In the genomic region with DNA sequence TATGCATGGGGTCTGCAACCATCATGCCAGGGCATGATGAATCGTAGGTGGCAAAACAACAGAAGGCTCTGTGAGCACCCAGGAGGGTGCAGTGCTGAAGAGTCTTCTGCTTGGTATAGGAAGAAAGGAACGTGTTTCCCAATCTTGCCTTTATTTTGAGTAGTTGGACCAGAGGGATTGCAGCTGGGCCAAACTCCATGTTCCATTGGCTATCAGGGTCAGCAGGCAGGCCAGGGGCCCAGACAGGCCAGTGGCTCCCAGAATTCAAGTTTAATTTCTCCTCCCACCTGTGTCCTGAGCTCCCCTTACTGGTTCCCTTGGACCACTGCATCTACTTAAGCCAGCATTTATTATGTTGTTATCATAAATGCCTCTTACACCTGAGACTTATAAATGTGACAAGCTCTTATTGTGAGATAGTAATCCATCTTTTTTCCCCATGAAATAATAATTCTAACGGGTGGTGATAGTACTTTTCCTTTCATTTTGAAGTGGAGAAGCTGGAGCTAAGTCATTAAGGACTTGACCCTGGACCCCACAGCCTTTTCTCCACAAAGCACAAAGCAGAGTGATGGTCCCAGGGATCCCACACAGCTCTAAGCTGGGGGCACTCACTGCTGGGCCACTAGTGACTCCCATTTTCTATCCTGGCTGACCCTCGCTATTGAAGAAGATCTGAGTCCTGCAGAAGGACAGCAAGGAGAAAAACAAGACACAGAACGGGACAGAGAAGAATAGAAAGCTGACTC, we compare ENCODE assay signal across 8 cellular contexts. TPM values are rescaled to one million over a fixed set of nuclear protein-coding genes. Genes with fewer than 3 reads are reported as not detected.
DNase-seq lines count a peak whose midpoint lies in the region; ATAC-seq and TF ChIP-seq lines count a peak whose summit lies in the region.

No MANE protein-coding gene starts in this region.

- H3K4me3 Mint-ChIP-seq in CD8-positive, alpha-beta T cell = peak overlapping the region; percentile 95
- H3K4me3 Mint-ChIP-seq in central memory CD8-positive, alpha-beta T cell = peak overlapping the region; percentile 87
- peak overlapping the region; percentile 88 to 97 (median 96) for H3K4me3 Mint-ChIP-seq in nephron

- CTCF ChIA-PET in CD8-positive, alpha-beta T cell (lab: Charles Lee) = interaction anchor here (0.7 to 1.7 kb wide), 7 partner anchors 9 to 1106 kb away, joined by 3 to 4 read pairs (median 3); no protein-coding TSS in a partner anchor

- H3K36me3 Mint-ChIP-seq in CD8-positive, alpha-beta T cell = peaks cover 35% of the 10 kb centered on the region
- peaks cover 31% of the 10 kb centered on the region for H3K36me3 Mint-ChIP-seq in central memory CD8-positive, alpha-beta T cell (ENCODE audit: insufficient read depth)
- peaks cover 12% of the 10 kb centered on the region for H3K36me3 Mint-ChIP-seq in nephron (ENCODE audit: low read depth)

- H3K4me1 ChIP-seq in CD8-positive, alpha-beta T cell (ENCODE audit: insufficient read depth, low read length) = peaks cover 57% of the 10 kb centered on the region
- H3K4me1 ChIP-seq in KMS-11 (ENCODE audit: low read depth, poor library complexity, severe bottlenecking) = peaks cover 52% of the 10 kb centered on the region

- H3K27me3 Mint-ChIP-seq in CD8-positive, alpha-beta T cell (ENCODE audit: low read depth) = no peaks in the 10 kb centered on the region
- H3K27me3 Mint-ChIP-seq in central memory CD8-positive, alpha-beta T cell = no peaks in the 10 kb centered on the region
- no peaks in the 10 kb centered on the region for H3K27me3 Mint-ChIP-seq in nephron (ENCODE audit: low read depth)

- H3K4me1 Mint-ChIP-seq in CD8-positive, alpha-beta T cell (ENCODE audit: low read depth) = peaks cover 74% of the 10 kb centered on the region
- peaks cover 83% of the 10 kb centered on the region for H3K4me1 Mint-ChIP-seq in central memory CD8-positive, alpha-beta T cell
- peaks cover 56% of the 10 kb centered on the region for H3K4me1 Mint-ChIP-seq in nephron

- peak overlapping the region; percentile 86 for H3K4me3 ChIP-seq in CD8-positive, alpha-beta T cell (ENCODE audit: low read depth, low read length)
- no peak overlapping the region for H3K4me3 ChIP-seq in KMS-11 (IDR thresholded peaks at IDR 0.05; ENCODE audit: insufficient read depth, low read depth, low read length)

- H3K27ac ChIP-seq in CD8-positive, alpha-beta T cell (ENCODE audit: low read depth, low read length) = peak overlapping the region; percentile 91
- H3K27ac ChIP-seq in KMS-11 = peak overlapping the region; percentile 76

- H3K9me3 ChIP-seq in CD8-positive, alpha-beta T cell (ENCODE audit: low read length) = no peaks in the 10 kb centered on the region

- H3K79me2 ChIP-seq in KMS-11 (ENCODE audit: insufficient read depth, low read depth) = peaks cover 10% of the 10 kb centered on the region; the same call in 1 of the 2 replicates

- H3K36me3 ChIP-seq in CD8-positive, alpha-beta T cell (ENCODE audit: insufficient read depth, low read length) = peaks cover 10% of the 10 kb centered on the region
- H3K36me3 ChIP-seq in KMS-11 (ENCODE audit: insufficient read depth) = no peaks in the 10 kb centered on the region

- intact Hi-C loops in CD8-positive, alpha-beta T cell (cut with DNase I, micrococcal nuclease) = loop anchor here (1.0 to 5.0 kb wide), 5 partner anchors 31 to 1295 kb away; a partner anchor contains a TSS

- no peaks in the 10 kb centered on the region for H3K9me3 Mint-ChIP-seq in CD8-positive, alpha-beta T cell
- no peaks in the 10 kb centered on the region for H3K9me3 Mint-ChIP-seq in central memory CD8-positive, alpha-beta T cell
- peaks cover 22% of the 10 kb centered on the region for H3K9me3 Mint-ChIP-seq in nephron

- H4K20me1 ChIP-seq in KMS-11 (ENCODE audit: insufficient read depth) = no peaks in the 10 kb centered on the region

- peak in 1 of 7 experiments; percentile 50 for DNase-seq in CD8-positive, alpha-beta T cell
- no peak for DNase-seq in central memory CD8-positive, alpha-beta T cell (ENCODE audit: low spot score in 2 of 2)
- DNase-seq in NCI-H1048 (lab: John Stamatoyannopoulos, UW) = no peak
- no peak for DNase-seq in SIG-M5 (lab: John Stamatoyannopoulos, UW)
- no peak for DNase-seq in HuH-7.5 (ENCODE audit: low spot score)

- H3K27ac Mint-ChIP-seq in CD8-positive, alpha-beta T cell = peak overlapping the region; percentile 98
- H3K27ac Mint-ChIP-seq in central memory CD8-positive, alpha-beta T cell (ENCODE audit: low read depth) = peak overlapping the region; percentile 93
- H3K27ac Mint-ChIP-seq in nephron = peak overlapping the region; percentile 98 to 99 (median 99)

- POLR2A ChIA-PET in CD8-positive, alpha-beta T cell (lab: Charles Lee) = interaction anchor here (0.8 to 2.8 kb wide), 8 partner anchors 20 to 82 kb away, joined by 3 to 15 read pairs (median 4); a partner anchor contains a TSS

- peak overlapping the region; percentile 92 for H2AFZ ChIP-seq in KMS-11 (ENCODE audit: low read depth)

- peak overlapping the region; percentile 96 for H3K4me2 ChIP-seq in KMS-11

- no peaks in the 10 kb centered on the region for H3K27me3 ChIP-seq in CD8-positive, alpha-beta T cell (ENCODE audit: insufficient read depth, low read length)
- no peaks in the 10 kb centered on the region for H3K27me3 ChIP-seq in KMS-11 (ENCODE audit: insufficient read depth, low read depth)

- TF ChIP-seq CTCF in CD8-positive, alpha-beta T cell (IDR thresholded peaks at IDR 0.05) = no peak
- TF ChIP-seq CTCF in KMS-11 (conservative IDR thresholded peaks at IDR 0.05; ENCODE audit: low read depth, low read length) = 0 out of 2 replicates have a peak, but pooled peaks have one; percentile 18
- no peak for TF ChIP-seq CTCF in nephron (IDR thresholded peaks at IDR 0.05; ENCODE audit: unreplicated experiment in 3 of 3)

- no peak for ATAC-seq in CD8-positive, alpha-beta T cell
- no peak for ATAC-seq in central memory CD8-positive, alpha-beta T cell (replicated peaks; ENCODE audit: extremely low read depth, poor library complexity, severe bottlenecking)
- ATAC-seq in HG03521 (IDR thresholded peaks at IDR 0.05; ENCODE audit: unreplicated experiment) = no peak

- peak overlapping the region; percentile 72; the same call in 1 of the 2 replicates for H3K9ac ChIP-seq in KMS-11

RNA-seq across cellular contexts. Expression of a gene that starts 0.8 kb away (rescaled TPM):
- total RNA-seq in CD8-positive, alpha-beta T cell = 10 to 100 TPM; 13.2 to 13.6 TPM

RNA-seq across cellular contexts. Expression of a gene that starts 31.3 kb away (rescaled TPM):
- total RNA-seq in CD8-positive, alpha-beta T cell = not detected
